In genomic region chr9:3962467-3962866, GRCh38 we compare ENCODE assay signal across 13 cellular contexts.
DNase-seq lines count a peak whose midpoint lies in the region; ATAC-seq and TF ChIP-seq lines count a peak whose summit lies in the region.
"Had no signal": no experiment of that assay in that cellular context is flagged by ENCODE, and none has a peak within 500 bp of the region (broad histone marks: within the 10 kb centered on the region; RNA-seq: fewer than 3 reads in every experiment).

No MANE protein-coding gene starts in this region.

- in situ Hi-C loops in GM13977 (cut with MboI; ENCODE audit: low pct_unique_long_range_greater_than_20kb, low sequenced_read_pairs, unreplicated experiment) = no loop called here

- peak overlapping the region; percentile 68 for H3K9ac ChIP-seq in adipocyte (ENCODE audit: low read length)

- no peaks in the 10 kb centered on the region for H3K27me3 ChIP-seq in adipocyte (replicated peaks; ENCODE audit: control insufficient read depth, insufficient read depth, low read length)

- H3K4me1 ChIP-seq in adipocyte (ENCODE audit: control insufficient read depth, insufficient read depth, low read length) = peaks cover 44% of the 10 kb centered on the region

- ATAC-seq in left lobe of liver (peak; percentile 14), GM21515 (IDR thresholded peaks at IDR 0.05; ENCODE audit: unreplicated experiment) (no peak)

- H3K36me3 ChIP-seq in adipocyte (ENCODE audit: control insufficient read depth, insufficient read depth, low read length, severe bottlenecking) = no peaks in the 10 kb centered on the region
- H3K36me3 ChIP-seq: thoracic aorta had no signal

- intact Hi-C loops in head of caudate nucleus (cut with DNase I) = no loop called here

- no peak for TF ChIP-seq CTCF in GM13977 (IDR thresholded peaks at IDR 0.05; ENCODE audit: extremely low read depth, insufficient read depth, missing control alignments)

- H3K4me3 ChIP-seq in adipocyte (ENCODE audit: low read length) = peak overlapping the region; percentile 59

- DNase-seq in AG08395 (ENCODE audit: low spot score) (peak; percentile 18), HuH-7 (ENCODE audit: low spot score) (peak; percentile 23), adipocyte (ENCODE audit: low read depth) (peak; percentile 59), left lobe of liver (ENCODE audit: low spot score) (no peak), head of caudate nucleus (no peak), GM13977 (ENCODE audit: low spot score) (no peak), GOT3 (lab: John Stamatoyannopoulos, UW) (no peak)
- DNase-seq: activated CD4-positive, CD25-positive, alpha-beta regulatory T cell; activated naive CD4-positive, alpha-beta T cell treated with anti-CD3 and anti-CD28 coated beads, Interleukin-2, amount 50 U/mL, for 16 hours; DND-41; erythroblast had no signal

- H3K9me3 ChIP-seq in adipocyte (ENCODE audit: control insufficient read depth, low read length) = no peaks in the 10 kb centered on the region
- H3K9me3 ChIP-seq: thoracic aorta had no signal

Comparison
In these comparisons a context has a peak if more than half of its experiments do, and no peak if none do; other contexts are left out.
1. DNase-seq: peak in AG08395 (single experiment), HuH-7 (single experiment) and adipocyte (single experiment); none in left lobe of liver (single experiment), head of caudate nucleus (0 of 42), GM13977 (single experiment) and GOT3 (single experiment).